Comparison of ENCODE assay signal across 12 cellular contexts in genomic region chr2:197075286-197075685, GRCh38.
DNase-seq lines count a peak whose midpoint lies in the region; FAIRE-seq and TF ChIP-seq lines count a peak whose summit lies in the region.
"Had no signal": no experiment of that assay in that cellular context is flagged by ENCODE, and none has a peak within 500 bp of the region (broad histone marks: within the 10 kb centered on the region; RNA-seq: fewer than 3 reads in every experiment).

No MANE protein-coding gene starts in this region.

- TF ChIP-seq CTCF in astrocyte (IDR thresholded peaks at IDR 0.05; ENCODE audit: insufficient read depth, low read depth, low read length) (no peak), tibial artery (IDR thresholded peaks at IDR 0.05) (no peak)

- H3K9me3 ChIP-seq in astrocyte (ENCODE audit: insufficient read depth, low read depth, low read length), result no peaks in the 10 kb centered on the region
- H3K9me3 ChIP-seq in tibial artery, result no peaks in the 10 kb centered on the region
- H3K9me3 ChIP-seq: BLaER1, Caco-2 had no signal

- no peak overlapping the region for H3K9ac ChIP-seq in astrocyte (ENCODE audit: low read length)
- H3K9ac ChIP-seq: BLaER1 had no signal

- H3K4me3 Mint-ChIP-seq in astrocyte (ENCODE audit: unreplicated experiment), result no peak overlapping the region
- H3K4me3 Mint-ChIP-seq: CD8-positive, alpha-beta memory T cell had no signal

- no peak overlapping the region for H3K4me2 ChIP-seq in astrocyte (ENCODE audit: low read length)
- H3K4me2 ChIP-seq: BLaER1 had no signal

- H3K4me1 Mint-ChIP-seq in astrocyte (ENCODE audit: low read depth, unreplicated experiment), result peaks cover 2% of the 10 kb centered on the region

- intact Hi-C loops in tibial artery (cut with DNase I; ENCODE audit: low total_unique reads), result no loop called here

- H3K9me3 Mint-ChIP-seq in astrocyte (ENCODE audit: unreplicated experiment), result peaks cover 2% of the 10 kb centered on the region
- H3K9me3 Mint-ChIP-seq: CD8-positive, alpha-beta memory T cell had no signal

- no peaks in the 10 kb centered on the region for H3K36me3 ChIP-seq in astrocyte (ENCODE audit: insufficient read depth, low read length)
- no peaks in the 10 kb centered on the region for H3K36me3 ChIP-seq in tibial artery
- H3K36me3 ChIP-seq: BLaER1 had no signal

- no peak overlapping the region for H3K27ac Mint-ChIP-seq in astrocyte (ENCODE audit: unreplicated experiment)

- no peak overlapping the region for H2AFZ ChIP-seq in astrocyte (ENCODE audit: low read depth, low read length)

- H3K4me3 ChIP-seq in astrocyte (ENCODE audit: insufficient read depth, low read depth, low read length), result no peak overlapping the region
- H3K4me3 ChIP-seq in tibial artery, result no peak overlapping the region
- H3K4me3 ChIP-seq: BLaER1 had no signal

- H3K27me3 ChIP-seq in astrocyte (ENCODE audit: insufficient read depth, low read length) (no peaks in the 10 kb centered on the region), layer of hippocampus (ENCODE audit: control insufficient read depth, insufficient read depth, low read length) (no peaks in the 10 kb centered on the region), tibial artery (no peaks in the 10 kb centered on the region)
- H3K27me3 ChIP-seq: BLaER1 had no signal

- H4K20me1 ChIP-seq in astrocyte (ENCODE audit: insufficient read depth, low read length), result no peaks in the 10 kb centered on the region
- H4K20me1 ChIP-seq: BLaER1 had no signal

- H3K36me3 Mint-ChIP-seq in astrocyte (ENCODE audit: low read depth, unreplicated experiment), result no peaks in the 10 kb centered on the region

- no peak overlapping the region for H3K27ac ChIP-seq in astrocyte (ENCODE audit: low read depth, low read length)
- peak overlapping the region; percentile 71 for H3K27ac ChIP-seq in layer of hippocampus (ENCODE audit: low read depth, low read length)
- H3K27ac ChIP-seq in tibial artery, result peak overlapping the region; percentile 3 to 44
- H3K27ac ChIP-seq: BLaER1 had no signal

- peak; percentile 48 for FAIRE-seq in GM19239 (lab: Jason Lieb, UNC)
- FAIRE-seq in astrocyte (lab: Jason Lieb, UNC), result no peak
- FAIRE-seq: A204.1 had no signal

- DNase-seq in GM19239 (ENCODE audit: insufficient read length, low spot score), result no peak
- peak; percentile 51 for DNase-seq in astrocyte (ENCODE audit: low read depth)
- no peak for DNase-seq in tibial artery
- DNase-seq in SK-N-DZ (ENCODE audit: low spot score), result no peak
- DNase-seq in putamen (ENCODE audit: low spot score), result no peak
- DNase-seq in Kasumi-1 (lab: John Stamatoyannopoulos, UW), result no peak
- DNase-seq: Caco-2; CD8-positive, alpha-beta memory T cell; GF-D8 had no signal

- no peaks in the 10 kb centered on the region for H3K27me3 Mint-ChIP-seq in astrocyte (ENCODE audit: low read depth, unreplicated experiment)
- H3K27me3 Mint-ChIP-seq: CD8-positive, alpha-beta memory T cell had no signal

- H3K79me2 ChIP-seq in astrocyte (ENCODE audit: insufficient read depth, low read length), result no peaks in the 10 kb centered on the region

- peaks cover 12% of the 10 kb centered on the region for H3K4me1 ChIP-seq in astrocyte (ENCODE audit: insufficient read depth, low read length)
- H3K4me1 ChIP-seq in tibial artery, result peaks cover 0 to 50% (median 26%) of the 10 kb centered on the region in 4 donors
- H3K4me1 ChIP-seq: Caco-2 had no signal
